In the genomic region with DNA sequence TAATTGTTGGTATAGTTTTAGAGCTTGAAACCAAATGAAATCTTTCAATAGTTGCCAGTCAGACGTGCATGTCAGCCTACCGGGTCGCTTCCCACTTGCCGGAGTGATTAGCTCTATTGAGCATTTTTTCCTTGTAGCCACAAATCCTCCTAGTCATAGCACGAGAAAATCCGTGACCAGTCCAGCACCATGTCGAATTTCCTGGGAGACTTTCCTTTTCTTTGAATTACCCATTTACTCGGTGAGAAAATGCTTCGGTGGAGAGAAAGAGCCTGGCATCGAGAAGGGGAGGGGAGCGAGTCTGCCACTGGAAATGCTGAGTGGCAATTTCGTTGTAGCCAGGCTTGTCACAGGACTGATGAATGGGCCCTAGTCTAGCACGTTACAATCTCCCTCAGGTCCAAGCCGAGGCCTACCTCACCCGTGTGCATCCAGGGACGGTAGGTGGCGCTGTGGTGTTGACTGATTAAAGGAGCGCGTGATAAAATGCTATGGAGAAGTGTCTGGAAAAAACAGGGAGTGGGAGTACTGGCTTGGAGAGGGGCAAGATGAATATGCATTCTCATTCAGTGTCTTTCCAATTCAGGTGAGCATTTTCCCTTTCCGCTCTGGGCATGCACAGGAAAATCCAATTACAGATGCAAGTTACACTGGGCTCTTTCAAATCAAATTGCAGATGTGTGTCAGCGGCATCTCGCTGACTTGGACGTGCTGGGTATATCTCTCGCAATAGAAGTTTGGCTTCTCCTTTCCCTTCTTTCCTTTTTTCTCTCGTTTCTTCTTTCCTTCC, we compare ENCODE assay signal across 1 cellular context.
TF ChIP-seq lines count a peak whose summit lies in the region.

No MANE protein-coding gene starts in this region.

TF ChIP-seq in K562, 482 proteins besides CTCF, POLR2A, EP300 and RAD21 (continued from another document and continues in another):
- TF ChIP-seq HIVEP1 (CRISPR knock-in tag; IDR thresholded peaks at IDR 0.05), result no peak
- no peak for TF ChIP-seq E2F3 (CRISPR knock-in tag; IDR thresholded peaks at IDR 0.05)
- TF ChIP-seq, protein P1, sequence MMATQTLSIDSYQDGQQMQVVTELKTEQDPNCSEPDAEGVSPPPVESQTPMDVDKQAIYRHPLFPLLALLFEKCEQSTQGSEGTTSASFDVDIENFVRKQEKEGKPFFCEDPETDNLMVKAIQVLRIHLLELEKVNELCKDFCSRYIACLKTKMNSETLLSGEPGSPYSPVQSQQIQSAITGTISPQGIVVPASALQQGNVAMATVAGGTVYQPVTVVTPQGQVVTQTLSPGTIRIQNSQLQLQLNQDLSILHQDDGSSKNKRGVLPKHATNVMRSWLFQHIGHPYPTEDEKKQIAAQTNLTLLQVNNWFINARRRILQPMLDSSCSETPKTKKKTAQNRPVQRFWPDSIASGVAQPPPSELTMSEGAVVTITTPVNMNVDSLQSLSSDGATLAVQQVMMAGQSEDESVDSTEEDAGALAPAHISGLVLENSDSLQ (IDR thresholded peaks at IDR 0.05), result peak; percentile 88
- TF ChIP-seq NFIC (IDR thresholded peaks at IDR 0.05), result no peak; the same call in 1 of the 2 replicates
- TF ChIP-seq, protein P2, sequence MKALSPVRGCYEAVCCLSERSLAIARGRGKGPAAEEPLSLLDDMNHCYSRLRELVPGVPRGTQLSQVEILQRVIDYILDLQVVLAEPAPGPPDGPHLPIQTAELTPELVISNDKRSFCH (CRISPR knock-in tag; IDR thresholded peaks at IDR 0.05), result no peak
- TF ChIP-seq, protein P2 (tag; IDR thresholded peaks at IDR 0.05), result no peak
- peak; percentile 82 for TF ChIP-seq STAG1 (CRISPR knock-in tag; IDR thresholded peaks at IDR 0.05; ENCODE audit: borderline replicate concordance)
- no peak for TF ChIP-seq FOS (IDR thresholded peaks at IDR 0.05; ENCODE audit: extremely low read depth, insufficient read length)
- TF ChIP-seq, protein P3, sequence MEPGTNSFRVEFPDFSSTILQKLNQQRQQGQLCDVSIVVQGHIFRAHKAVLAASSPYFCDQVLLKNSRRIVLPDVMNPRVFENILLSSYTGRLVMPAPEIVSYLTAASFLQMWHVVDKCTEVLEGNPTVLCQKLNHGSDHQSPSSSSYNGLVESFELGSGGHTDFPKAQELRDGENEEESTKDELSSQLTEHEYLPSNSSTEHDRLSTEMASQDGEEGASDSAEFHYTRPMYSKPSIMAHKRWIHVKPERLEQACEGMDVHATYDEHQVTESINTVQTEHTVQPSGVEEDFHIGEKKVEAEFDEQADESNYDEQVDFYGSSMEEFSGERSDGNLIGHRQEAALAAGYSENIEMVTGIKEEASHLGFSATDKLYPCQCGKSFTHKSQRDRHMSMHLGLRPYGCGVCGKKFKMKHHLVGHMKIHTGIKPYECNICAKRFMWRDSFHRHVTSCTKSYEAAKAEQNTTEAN (CRISPR knock-in tag; IDR thresholded peaks at IDR 0.05), result no peak
- TF ChIP-seq, protein P4, sequence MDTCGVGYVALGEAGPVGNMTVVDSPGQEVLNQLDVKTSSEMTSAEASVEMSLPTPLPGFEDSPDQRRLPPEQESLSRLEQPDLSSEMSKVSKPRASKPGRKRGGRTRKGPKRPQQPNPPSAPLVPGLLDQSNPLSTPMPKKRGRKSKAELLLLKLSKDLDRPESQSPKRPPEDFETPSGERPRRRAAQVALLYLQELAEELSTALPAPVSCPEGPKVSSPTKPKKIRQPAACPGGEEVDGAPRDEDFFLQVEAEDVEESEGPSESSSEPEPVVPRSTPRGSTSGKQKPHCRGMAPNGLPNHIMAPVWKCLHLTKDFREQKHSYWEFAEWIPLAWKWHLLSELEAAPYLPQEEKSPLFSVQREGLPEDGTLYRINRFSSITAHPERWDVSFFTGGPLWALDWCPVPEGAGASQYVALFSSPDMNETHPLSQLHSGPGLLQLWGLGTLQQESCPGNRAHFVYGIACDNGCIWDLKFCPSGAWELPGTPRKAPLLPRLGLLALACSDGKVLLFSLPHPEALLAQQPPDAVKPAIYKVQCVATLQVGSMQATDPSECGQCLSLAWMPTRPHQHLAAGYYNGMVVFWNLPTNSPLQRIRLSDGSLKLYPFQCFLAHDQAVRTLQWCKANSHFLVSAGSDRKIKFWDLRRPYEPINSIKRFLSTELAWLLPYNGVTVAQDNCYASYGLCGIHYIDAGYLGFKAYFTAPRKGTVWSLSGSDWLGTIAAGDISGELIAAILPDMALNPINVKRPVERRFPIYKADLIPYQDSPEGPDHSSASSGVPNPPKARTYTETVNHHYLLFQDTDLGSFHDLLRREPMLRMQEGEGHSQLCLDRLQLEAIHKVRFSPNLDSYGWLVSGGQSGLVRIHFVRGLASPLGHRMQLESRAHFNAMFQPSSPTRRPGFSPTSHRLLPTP (IDR thresholded peaks at IDR 0.05; ENCODE audit: borderline replicate concordance, extremely low read depth, insufficient read length), result no peak
- TF ChIP-seq THRAP3 (IDR thresholded peaks at IDR 0.05; ENCODE audit: borderline replicate concordance), result peak; percentile 80; the same call in 1 of the 2 replicates
- no peak for TF ChIP-seq ZNF695 (CRISPR knock-in tag; IDR thresholded peaks at IDR 0.05)
- TF ChIP-seq TCF3 (CRISPR knock-in tag; IDR thresholded peaks at IDR 0.05), result peak; percentile 11; the same call in 1 of the 2 replicates
- TF ChIP-seq, protein P5, sequence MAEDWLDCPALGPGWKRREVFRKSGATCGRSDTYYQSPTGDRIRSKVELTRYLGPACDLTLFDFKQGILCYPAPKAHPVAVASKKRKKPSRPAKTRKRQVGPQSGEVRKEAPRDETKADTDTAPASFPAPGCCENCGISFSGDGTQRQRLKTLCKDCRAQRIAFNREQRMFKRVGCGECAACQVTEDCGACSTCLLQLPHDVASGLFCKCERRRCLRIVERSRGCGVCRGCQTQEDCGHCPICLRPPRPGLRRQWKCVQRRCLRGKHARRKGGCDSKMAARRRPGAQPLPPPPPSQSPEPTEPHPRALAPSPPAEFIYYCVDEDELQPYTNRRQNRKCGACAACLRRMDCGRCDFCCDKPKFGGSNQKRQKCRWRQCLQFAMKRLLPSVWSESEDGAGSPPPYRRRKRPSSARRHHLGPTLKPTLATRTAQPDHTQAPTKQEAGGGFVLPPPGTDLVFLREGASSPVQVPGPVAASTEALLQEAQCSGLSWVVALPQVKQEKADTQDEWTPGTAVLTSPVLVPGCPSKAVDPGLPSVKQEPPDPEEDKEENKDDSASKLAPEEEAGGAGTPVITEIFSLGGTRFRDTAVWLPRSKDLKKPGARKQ (CRISPR knock-in tag; IDR thresholded peaks at IDR 0.05), result 0 out of 2 replicates have a peak, but pooled peaks have one; percentile 55
- TF ChIP-seq ATF1 (CRISPR knock-in tag; IDR thresholded peaks at IDR 0.05), result no peak
- TF ChIP-seq ATF1 (tag; IDR thresholded peaks at IDR 0.05), result peak; percentile 64
- TF ChIP-seq LARP7 (IDR thresholded peaks at IDR 0.05), result no peak
- TF ChIP-seq HMG20A (CRISPR knock-in tag; conservative IDR thresholded peaks at IDR 0.05), result no peak
- TF ChIP-seq, protein P6, sequence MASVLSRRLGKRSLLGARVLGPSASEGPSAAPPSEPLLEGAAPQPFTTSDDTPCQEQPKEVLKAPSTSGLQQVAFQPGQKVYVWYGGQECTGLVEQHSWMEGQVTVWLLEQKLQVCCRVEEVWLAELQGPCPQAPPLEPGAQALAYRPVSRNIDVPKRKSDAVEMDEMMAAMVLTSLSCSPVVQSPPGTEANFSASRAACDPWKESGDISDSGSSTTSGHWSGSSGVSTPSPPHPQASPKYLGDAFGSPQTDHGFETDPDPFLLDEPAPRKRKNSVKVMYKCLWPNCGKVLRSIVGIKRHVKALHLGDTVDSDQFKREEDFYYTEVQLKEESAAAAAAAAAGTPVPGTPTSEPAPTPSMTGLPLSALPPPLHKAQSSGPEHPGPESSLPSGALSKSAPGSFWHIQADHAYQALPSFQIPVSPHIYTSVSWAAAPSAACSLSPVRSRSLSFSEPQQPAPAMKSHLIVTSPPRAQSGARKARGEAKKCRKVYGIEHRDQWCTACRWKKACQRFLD (CRISPR knock-in tag; IDR thresholded peaks at IDR 0.05), result no peak
- TF ChIP-seq CBFA2T2 (conservative IDR thresholded peaks at IDR 0.05), result no peak
- peak; percentile 71 for TF ChIP-seq BHLHE40 (IDR thresholded peaks at IDR 0.05; ENCODE audit: low read length)
- TF ChIP-seq, protein P7, sequence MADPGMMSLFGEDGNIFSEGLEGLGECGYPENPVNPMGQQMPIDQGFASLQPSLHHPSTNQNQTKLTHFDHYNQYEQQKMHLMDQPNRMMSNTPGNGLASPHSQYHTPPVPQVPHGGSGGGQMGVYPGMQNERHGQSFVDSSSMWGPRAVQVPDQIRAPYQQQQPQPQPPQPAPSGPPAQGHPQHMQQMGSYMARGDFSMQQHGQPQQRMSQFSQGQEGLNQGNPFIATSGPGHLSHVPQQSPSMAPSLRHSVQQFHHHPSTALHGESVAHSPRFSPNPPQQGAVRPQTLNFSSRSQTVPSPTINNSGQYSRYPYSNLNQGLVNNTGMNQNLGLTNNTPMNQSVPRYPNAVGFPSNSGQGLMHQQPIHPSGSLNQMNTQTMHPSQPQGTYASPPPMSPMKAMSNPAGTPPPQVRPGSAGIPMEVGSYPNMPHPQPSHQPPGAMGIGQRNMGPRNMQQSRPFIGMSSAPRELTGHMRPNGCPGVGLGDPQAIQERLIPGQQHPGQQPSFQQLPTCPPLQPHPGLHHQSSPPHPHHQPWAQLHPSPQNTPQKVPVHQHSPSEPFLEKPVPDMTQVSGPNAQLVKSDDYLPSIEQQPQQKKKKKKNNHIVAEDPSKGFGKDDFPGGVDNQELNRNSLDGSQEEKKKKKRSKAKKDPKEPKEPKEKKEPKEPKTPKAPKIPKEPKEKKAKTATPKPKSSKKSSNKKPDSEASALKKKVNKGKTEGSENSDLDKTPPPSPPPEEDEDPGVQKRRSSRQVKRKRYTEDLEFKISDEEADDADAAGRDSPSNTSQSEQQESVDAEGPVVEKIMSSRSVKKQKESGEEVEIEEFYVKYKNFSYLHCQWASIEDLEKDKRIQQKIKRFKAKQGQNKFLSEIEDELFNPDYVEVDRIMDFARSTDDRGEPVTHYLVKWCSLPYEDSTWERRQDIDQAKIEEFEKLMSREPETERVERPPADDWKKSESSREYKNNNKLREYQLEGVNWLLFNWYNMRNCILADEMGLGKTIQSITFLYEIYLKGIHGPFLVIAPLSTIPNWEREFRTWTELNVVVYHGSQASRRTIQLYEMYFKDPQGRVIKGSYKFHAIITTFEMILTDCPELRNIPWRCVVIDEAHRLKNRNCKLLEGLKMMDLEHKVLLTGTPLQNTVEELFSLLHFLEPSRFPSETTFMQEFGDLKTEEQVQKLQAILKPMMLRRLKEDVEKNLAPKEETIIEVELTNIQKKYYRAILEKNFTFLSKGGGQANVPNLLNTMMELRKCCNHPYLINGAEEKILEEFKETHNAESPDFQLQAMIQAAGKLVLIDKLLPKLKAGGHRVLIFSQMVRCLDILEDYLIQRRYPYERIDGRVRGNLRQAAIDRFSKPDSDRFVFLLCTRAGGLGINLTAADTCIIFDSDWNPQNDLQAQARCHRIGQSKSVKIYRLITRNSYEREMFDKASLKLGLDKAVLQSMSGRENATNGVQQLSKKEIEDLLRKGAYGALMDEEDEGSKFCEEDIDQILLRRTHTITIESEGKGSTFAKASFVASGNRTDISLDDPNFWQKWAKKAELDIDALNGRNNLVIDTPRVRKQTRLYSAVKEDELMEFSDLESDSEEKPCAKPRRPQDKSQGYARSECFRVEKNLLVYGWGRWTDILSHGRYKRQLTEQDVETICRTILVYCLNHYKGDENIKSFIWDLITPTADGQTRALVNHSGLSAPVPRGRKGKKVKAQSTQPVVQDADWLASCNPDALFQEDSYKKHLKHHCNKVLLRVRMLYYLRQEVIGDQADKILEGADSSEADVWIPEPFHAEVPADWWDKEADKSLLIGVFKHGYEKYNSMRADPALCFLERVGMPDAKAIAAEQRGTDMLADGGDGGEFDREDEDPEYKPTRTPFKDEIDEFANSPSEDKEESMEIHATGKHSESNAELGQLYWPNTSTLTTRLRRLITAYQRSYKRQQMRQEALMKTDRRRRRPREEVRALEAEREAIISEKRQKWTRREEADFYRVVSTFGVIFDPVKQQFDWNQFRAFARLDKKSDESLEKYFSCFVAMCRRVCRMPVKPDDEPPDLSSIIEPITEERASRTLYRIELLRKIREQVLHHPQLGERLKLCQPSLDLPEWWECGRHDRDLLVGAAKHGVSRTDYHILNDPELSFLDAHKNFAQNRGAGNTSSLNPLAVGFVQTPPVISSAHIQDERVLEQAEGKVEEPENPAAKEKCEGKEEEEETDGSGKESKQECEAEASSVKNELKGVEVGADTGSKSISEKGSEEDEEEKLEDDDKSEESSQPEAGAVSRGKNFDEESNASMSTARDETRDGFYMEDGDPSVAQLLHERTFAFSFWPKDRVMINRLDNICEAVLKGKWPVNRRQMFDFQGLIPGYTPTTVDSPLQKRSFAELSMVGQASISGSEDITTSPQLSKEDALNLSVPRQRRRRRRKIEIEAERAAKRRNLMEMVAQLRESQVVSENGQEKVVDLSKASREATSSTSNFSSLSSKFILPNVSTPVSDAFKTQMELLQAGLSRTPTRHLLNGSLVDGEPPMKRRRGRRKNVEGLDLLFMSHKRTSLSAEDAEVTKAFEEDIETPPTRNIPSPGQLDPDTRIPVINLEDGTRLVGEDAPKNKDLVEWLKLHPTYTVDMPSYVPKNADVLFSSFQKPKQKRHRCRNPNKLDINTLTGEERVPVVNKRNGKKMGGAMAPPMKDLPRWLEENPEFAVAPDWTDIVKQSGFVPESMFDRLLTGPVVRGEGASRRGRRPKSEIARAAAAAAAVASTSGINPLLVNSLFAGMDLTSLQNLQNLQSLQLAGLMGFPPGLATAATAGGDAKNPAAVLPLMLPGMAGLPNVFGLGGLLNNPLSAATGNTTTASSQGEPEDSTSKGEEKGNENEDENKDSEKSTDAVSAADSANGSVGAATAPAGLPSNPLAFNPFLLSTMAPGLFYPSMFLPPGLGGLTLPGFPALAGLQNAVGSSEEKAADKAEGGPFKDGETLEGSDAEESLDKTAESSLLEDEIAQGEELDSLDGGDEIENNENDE (IDR thresholded peaks at IDR 0.05; ENCODE audit: low read depth, low read length), result no peak
- TF ChIP-seq, protein P8, sequence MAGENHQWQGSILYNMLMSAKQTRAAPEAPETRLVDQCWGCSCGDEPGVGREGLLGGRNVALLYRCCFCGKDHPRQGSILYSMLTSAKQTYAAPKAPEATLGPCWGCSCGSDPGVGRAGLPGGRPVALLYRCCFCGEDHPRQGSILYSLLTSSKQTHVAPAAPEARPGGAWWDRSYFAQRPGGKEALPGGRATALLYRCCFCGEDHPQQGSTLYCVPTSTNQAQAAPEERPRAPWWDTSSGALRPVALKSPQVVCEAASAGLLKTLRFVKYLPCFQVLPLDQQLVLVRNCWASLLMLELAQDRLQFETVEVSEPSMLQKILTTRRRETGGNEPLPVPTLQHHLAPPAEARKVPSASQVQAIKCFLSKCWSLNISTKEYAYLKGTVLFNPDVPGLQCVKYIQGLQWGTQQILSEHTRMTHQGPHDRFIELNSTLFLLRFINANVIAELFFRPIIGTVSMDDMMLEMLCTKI (IDR thresholded peaks at IDR 0.05; ENCODE audit: partially characterized antibody), result no peak
